8 cellular contexts compared by ENCODE assay signal in genomic region chr19:45496349-45496953, GRCh38. TPM values are rescaled to one million over a fixed set of nuclear protein-coding genes. Genes with fewer than 3 reads are reported as not detected.
DNase-seq lines count a peak whose midpoint lies in the region; ATAC-seq, FAIRE-seq and TF ChIP-seq lines count a peak whose summit lies in the region.

No MANE protein-coding gene starts in this region.

- H3K27me3 Mint-ChIP-seq in activated B cell treated with CpG ODN at 0.5 μM for 24 hours (peaks cover 12% of the 10 kb centered on the region), endothelial cell (ENCODE audit: unreplicated experiment) (peaks cover 19% of the 10 kb centered on the region)

- TF ChIP-seq POLR2A in GM12891 (IDR thresholded peaks at IDR 0.05; ENCODE audit: low read depth, low read length), result no peak

- FAIRE-seq in GM12891 (lab: Jason Lieb, UNC) (peak; percentile 67), urothelium cell line (lab: Jason Lieb, UNC) (peak; percentile 89)

- H3K27ac Mint-ChIP-seq in activated B cell treated with CpG ODN at 0.5 μM for 24 hours (no peak overlapping the region), endothelial cell (ENCODE audit: unreplicated experiment) (no peak overlapping the region)

- CTCF ChIA-PET in activated B cell treated with CpG ODN at 0.5 μM for 24 hours (lab: Charles Lee), result interaction anchor here (2.0 to 3.8 kb wide), 3 partner anchors 11 to 62 kb away, joined by 5 to 19 read pairs (median 13); no protein-coding TSS in a partner anchor

- H3K36me3 Mint-ChIP-seq in activated B cell treated with CpG ODN at 0.5 μM for 24 hours (ENCODE audit: low read depth) (no peaks in the 10 kb centered on the region), endothelial cell (ENCODE audit: low read depth, unreplicated experiment) (peaks cover 14% of the 10 kb centered on the region)

- no peak overlapping the region for H3K27ac ChIP-seq in muscle layer of colon (ENCODE audit: low read depth, low read length)

- TF ChIP-seq CTCF in activated B cell treated with CpG ODN at 0.5 μM for 24 hours (IDR thresholded peaks at IDR 0.05) (no peak), endothelial cell (IDR thresholded peaks at IDR 0.05; ENCODE audit: unreplicated experiment) (no peak)

- H3K4me1 ChIP-seq in muscle layer of colon (ENCODE audit: insufficient read depth, low read length), result peaks cover 30% of the 10 kb centered on the region

- no peak for DNase-seq in GM12891 (ENCODE audit: insufficient read length, low spot score)
- peak; percentile 53 for DNase-seq in activated B cell treated with CpG ODN at 0.5 μM for 24 hours
- DNase-seq in endothelial cell (ENCODE audit: low spot score), result peak; percentile 67
- peak; percentile 55 for DNase-seq in urothelium cell line (ENCODE audit: low spot score)
- no peak for DNase-seq in NCI-H1092 (lab: John Stamatoyannopoulos, UW)
- DNase-seq in HT-29 (ENCODE audit: low spot score), result no peak

- H3K36me3 ChIP-seq in muscle layer of colon (ENCODE audit: insufficient read depth, low read length), result no peaks in the 10 kb centered on the region

- peak overlapping the region; percentile 85 for H3K4me3 Mint-ChIP-seq in activated B cell treated with CpG ODN at 0.5 μM for 24 hours
- H3K4me3 Mint-ChIP-seq in endothelial cell (ENCODE audit: unreplicated experiment), result peak overlapping the region; percentile 86

- H3K9ac ChIP-seq in muscle layer of colon (ENCODE audit: low read length), result no peak overlapping the region

- peaks cover 45% of the 10 kb centered on the region for H3K4me1 Mint-ChIP-seq in activated B cell treated with CpG ODN at 0.5 μM for 24 hours
- peaks cover 21% of the 10 kb centered on the region for H3K4me1 Mint-ChIP-seq in endothelial cell (ENCODE audit: unreplicated experiment)

- H3K27me3 ChIP-seq in muscle layer of colon (ENCODE audit: control insufficient read depth in 1 of 2, insufficient read depth in 2 of 2, low read length in 2 of 2), result peaks cover 15 to 31% of the 10 kb centered on the region in 2 donors

- peak overlapping the region; percentile 58 to 81 for H3K4me3 ChIP-seq in muscle layer of colon (ENCODE audit: low read depth in 1 of 2, low read length in 2 of 2)

- POLR2A ChIA-PET in activated B cell treated with CpG ODN at 0.5 μM for 24 hours (lab: Charles Lee), result interaction anchor here (0.5 to 2.6 kb wide), 12 partner anchors 11 to 495 kb away, joined by 3 to 11 read pairs (median 6); partner anchors contain the start of genes RELB and VASP

- H3K9me3 ChIP-seq in muscle layer of colon (ENCODE audit: low read length), result no peaks in the 10 kb centered on the region

- H3K9me3 Mint-ChIP-seq in activated B cell treated with CpG ODN at 0.5 μM for 24 hours (no peaks in the 10 kb centered on the region), endothelial cell (ENCODE audit: unreplicated experiment) (no peaks in the 10 kb centered on the region)

- intact Hi-C loops in activated B cell treated with CpG ODN at 0.5 μM for 24 hours (cut with micrococcal nuclease), result loop anchor here (2.0 to 5.0 kb wide), 3 partner anchors 18 to 419 kb away; partner anchors contain the start of genes GEMIN7, OPA3 and ZNF296

- ATAC-seq in HG03439 (IDR thresholded peaks at IDR 0.05; ENCODE audit: unreplicated experiment) (peak; percentile 13), activated B cell treated with CpG ODN at 0.5 μM for 24 hours (ENCODE audit: low read depth) (peak; percentile 10)

TF ChIP-seq in GM12891, 5 proteins besides CTCF, POLR2A, EP300 and RAD21:
- TF ChIP-seq POLR2AphosphoS5 (IDR thresholded peaks at IDR 0.05; ENCODE audit: low read depth, low read length), result no peak
- no peak for TF ChIP-seq PAX5 (IDR thresholded peaks at IDR 0.05; ENCODE audit: insufficient read depth, low read length, severe bottlenecking)
- TF ChIP-seq POU2F2 (IDR thresholded peaks at IDR 0.05; ENCODE audit: low read depth, low read length), result no peak
- no peak for TF ChIP-seq SPI1 (IDR thresholded peaks at IDR 0.05; ENCODE audit: low read depth, low read length)
- no peak for TF ChIP-seq TAF1 (IDR thresholded peaks at IDR 0.05; ENCODE audit: low read depth, low read length)

RNA-seq across cellular contexts. Expression of gene RTN2, which starts 0.4 kb away (rescaled TPM):
- 5.6 TPM for polyA plus RNA-seq in GM12891 (2012; ENCODE audit: low read depth, missing spikeins)
- total RNA-seq in activated B cell treated with CpG ODN at 0.5 μM for 24 hours (1.2 and 1.5 TPM in 2 replicates), endothelial cell (ENCODE audit: unreplicated experiment) (25.3 TPM)
- 11.4 and 15.4 TPM in 2 replicates for total RNA-seq in HT-29 (2014; rRNA removed; shearing (Covaris generic))

RNA-seq across cellular contexts. Expression of gene PPM1N, which starts 1.8 kb away (rescaled TPM):
- 1.4 TPM for polyA plus RNA-seq in GM12891 (2012; ENCODE audit: low read depth, missing spikeins)
- total RNA-seq in activated B cell treated with CpG ODN at 0.5 μM for 24 hours, result 0.80 and 1.4 TPM in 2 replicates
- total RNA-seq in endothelial cell (ENCODE audit: unreplicated experiment), result 0.33 TPM
- 9.8 and 15.3 TPM in 2 replicates for total RNA-seq in HT-29 (2014; rRNA removed; shearing (Covaris generic))

RNA-seq across cellular contexts. Expression of gene VASP, which starts 10.8 kb away (rescaled TPM):
- polyA plus RNA-seq in GM12891 (2012; ENCODE audit: low read depth, missing spikeins), result 65.6 TPM
- total RNA-seq in activated B cell treated with CpG ODN at 0.5 μM for 24 hours, result 294 and 300 TPM in 2 replicates
- 246 TPM for total RNA-seq in endothelial cell (ENCODE audit: unreplicated experiment)
- 443 and 506 TPM in 2 replicates for total RNA-seq in HT-29 (2014; rRNA removed; shearing (Covaris generic))

RNA-seq across cellular contexts. Expression of gene FOSB, which starts 28.7 kb away (rescaled TPM):
- polyA plus RNA-seq in GM12891 (2012; ENCODE audit: low read depth, missing spikeins), result 6.5 TPM
- total RNA-seq in activated B cell treated with CpG ODN at 0.5 μM for 24 hours, result 16.8 and 20.4 TPM in 2 replicates
- 64.2 TPM for total RNA-seq in endothelial cell (ENCODE audit: unreplicated experiment)
- 218 and 253 TPM in 2 replicates for total RNA-seq in HT-29 (2014; rRNA removed; shearing (Covaris generic))

Comparison
In these comparisons a context has a peak if more than half of its experiments do, and no peak if none do; other contexts are left out.
1. DNase-seq: peak in activated B cell treated with CpG ODN at 0.5 μM for 24 hours (single experiment), endothelial cell (single experiment) and urothelium cell line (single experiment); none in GM12891 (single experiment), NCI-H1092 (single experiment) and HT-29 (single experiment).